In genomic region chr1:150508982-150509381, GRCh38 we compare ENCODE assay signal across 16 cellular contexts. TPM values are rescaled to one million over a fixed set of nuclear protein-coding genes. Genes with fewer than 3 reads are reported as not detected.
DNase-seq lines count a peak whose midpoint lies in the region; TF ChIP-seq lines count a peak whose summit lies in the region.
"Had no signal": no experiment of that assay in that cellular context is flagged by ENCODE, and none has a peak within 500 bp of the region (broad histone marks: within the 10 kb centered on the region; RNA-seq: fewer than 3 reads in every experiment).

No MANE protein-coding gene starts in this region.

- no peak overlapping the region for H3K27ac Mint-ChIP-seq in neural crest cell (ENCODE audit: unreplicated experiment)
- H3K27ac Mint-ChIP-seq in activated T-helper 2 cell treated with anti-CD3 and anti-CD28 coated beads, Interferon-gamma antibody, Interleukin-2, Interleukin-4, amounts not matched to agents 10 μg/mL and 5 μg/mL and 100 μg/mL, durations not matched to agents 14 hours and 24 hours and 36 hours = no peak overlapping the region

- H3K79me2 ChIP-seq in ACC112 (ENCODE audit: control insufficient read depth, insufficient read depth, low read length, unreplicated experiment) = peaks cover 7% of the 10 kb centered on the region

- peaks cover 36% of the 10 kb centered on the region for H3K4me1 Mint-ChIP-seq in neural crest cell
- no peaks in the 10 kb centered on the region for H3K4me1 Mint-ChIP-seq in activated T-helper 2 cell treated with anti-CD3 and anti-CD28 coated beads, Interferon-gamma antibody, Interleukin-2, Interleukin-4, amounts not matched to agents 10 μg/mL and 5 μg/mL and 100 μg/mL, durations not matched to agents 14 hours and 24 hours and 36 hours (ENCODE audit: low read depth)

- intact Hi-C loops in activated T-helper 2 cell treated with anti-CD3 and anti-CD28 coated beads, Interferon-gamma antibody, Interleukin-2, Interleukin-4, amounts not matched to agents 10 μg/mL and 5 μg/mL and 100 μg/mL, durations not matched to agents 14 hours and 24 hours and 36 hours (cut with micrococcal nuclease) = no loop called here

- peak; percentile 17 to 44 for DNase-seq in Kasumi-1 (lab: John Stamatoyannopoulos, UW)
- peak; percentile 18 for DNase-seq in fibroblast of peridontal ligament (ENCODE audit: extremely low read depth)
- DNase-seq in neural crest cell (ENCODE audit: low read depth, low spot score) = no peak
- DNase-seq in activated T-helper 2 cell treated with anti-CD3 and anti-CD28 coated beads, Interferon-gamma antibody, Interleukin-2, Interleukin-4, amounts not matched to agents 10 μg/mL and 5 μg/mL and 100 μg/mL, durations not matched to agents 14 hours and 24 hours and 36 hours (ENCODE audit: low spot score) = no peak
- DNase-seq in effector CD8-positive, alpha-beta T cell (lab: John Stamatoyannopoulos, UW) = no peak
- no peak for DNase-seq in NCI-H1092 treated with DMSO at 0.1 percent for 48 hours (lab: John Stamatoyannopoulos, UW)
- DNase-seq in NCI-H446 treated with DMSO at 0.1 percent for 48 hours (lab: John Stamatoyannopoulos, UW) = no peak
- DNase-seq: activated T-cell treated with anti-CD3 and anti-CD28 coated beads, Interleukin-2, amount 50 U/mL, for 1 hour; AML-193; DND-41; head of caudate nucleus; MM.1S; NCI-H2171; tibial artery had no signal

- H3K27me3 ChIP-seq in ACC112 (ENCODE audit: insufficient read depth, low read length) = no peaks in the 10 kb centered on the region
- H3K27me3 ChIP-seq: tibial artery had no signal

- peak overlapping the region; percentile 23 for H3K4me3 Mint-ChIP-seq in neural crest cell
- no peak overlapping the region for H3K4me3 Mint-ChIP-seq in activated T-helper 2 cell treated with anti-CD3 and anti-CD28 coated beads, Interferon-gamma antibody, Interleukin-2, Interleukin-4, amounts not matched to agents 10 μg/mL and 5 μg/mL and 100 μg/mL, durations not matched to agents 14 hours and 24 hours and 36 hours (ENCODE audit: low read depth)

- no peak for TF ChIP-seq CTCF in neural crest cell (conservative IDR thresholded peaks at IDR 0.05)

- no peaks in the 10 kb centered on the region for H3K9me3 Mint-ChIP-seq in neural crest cell
- no peaks in the 10 kb centered on the region for H3K9me3 Mint-ChIP-seq in activated T-helper 2 cell treated with anti-CD3 and anti-CD28 coated beads, Interferon-gamma antibody, Interleukin-2, Interleukin-4, amounts not matched to agents 10 μg/mL and 5 μg/mL and 100 μg/mL, durations not matched to agents 14 hours and 24 hours and 36 hours

- H3K27ac ChIP-seq in ACC112 (ENCODE audit: low read depth, low read length) = no peak overlapping the region

- H2AFZ ChIP-seq in ACC112 (ENCODE audit: low read length, unreplicated experiment) = no peak overlapping the region

- H3K36me3 Mint-ChIP-seq in neural crest cell (ENCODE audit: low read depth) = peaks cover 15% of the 10 kb centered on the region
- peaks cover 38% of the 10 kb centered on the region for H3K36me3 Mint-ChIP-seq in activated T-helper 2 cell treated with anti-CD3 and anti-CD28 coated beads, Interferon-gamma antibody, Interleukin-2, Interleukin-4, amounts not matched to agents 10 μg/mL and 5 μg/mL and 100 μg/mL, durations not matched to agents 14 hours and 24 hours and 36 hours (ENCODE audit: low read depth)

- H3K27me3 Mint-ChIP-seq in neural crest cell (ENCODE audit: low read depth) = no peaks in the 10 kb centered on the region
- H3K27me3 Mint-ChIP-seq in activated T-helper 2 cell treated with anti-CD3 and anti-CD28 coated beads, Interferon-gamma antibody, Interleukin-2, Interleukin-4, amounts not matched to agents 10 μg/mL and 5 μg/mL and 100 μg/mL, durations not matched to agents 14 hours and 24 hours and 36 hours (ENCODE audit: low read depth) = no peaks in the 10 kb centered on the region

- H3K4me1 ChIP-seq in ACC112 (ENCODE audit: control insufficient read depth, insufficient read depth, low read length, unreplicated experiment) = peaks cover 26% of the 10 kb centered on the region

- H3K4me3 ChIP-seq in ACC112 (ENCODE audit: low read depth, low read length) = peak overlapping the region; percentile 76

- H3K36me3 ChIP-seq in ACC112 (ENCODE audit: insufficient read depth, low read length) = no peaks in the 10 kb centered on the region; the same call in 1 of the 2 replicates

RNA-seq across cellular contexts. Expression of gene ECM1, which starts 1.1 kb away (rescaled TPM):
- total RNA-seq in neural crest cell = 5.3 and 5.5 TPM in 2 replicates
- total RNA-seq in activated T-helper 2 cell treated with anti-CD3 and anti-CD28 coated beads, Interferon-gamma antibody, Interleukin-2, Interleukin-4, amounts not matched to agents 10 μg/mL and 5 μg/mL and 100 μg/mL, durations not matched to agents 14 hours and 24 hours and 36 hours = 1.6 and 1.8 TPM in 2 replicates

RNA-seq across cellular contexts. Expression of gene FALEC, which starts 6.6 kb away (rescaled TPM):
- total RNA-seq in neural crest cell = 1.2 and 1.3 TPM in 2 replicates
- 0.37 and 1.9 TPM in 2 replicates for total RNA-seq in activated T-helper 2 cell treated with anti-CD3 and anti-CD28 coated beads, Interferon-gamma antibody, Interleukin-2, Interleukin-4, amounts not matched to agents 10 μg/mL and 5 μg/mL and 100 μg/mL, durations not matched to agents 14 hours and 24 hours and 36 hours
- total RNA-seq: H4 had no signal

RNA-seq across cellular contexts. Expression of gene TARS2, which starts 21.8 kb away (rescaled TPM):
- 30.0 and 31.1 TPM in 2 replicates for total RNA-seq in neural crest cell
- total RNA-seq in activated T-helper 2 cell treated with anti-CD3 and anti-CD28 coated beads, Interferon-gamma antibody, Interleukin-2, Interleukin-4, amounts not matched to agents 10 μg/mL and 5 μg/mL and 100 μg/mL, durations not matched to agents 14 hours and 24 hours and 36 hours = 66.2 and 69.8 TPM in 2 replicates

RNA-seq across cellular contexts. Expression of gene ADAMTSL4, which starts 40.2 kb away (rescaled TPM):
- total RNA-seq in neural crest cell = 0.32 and 0.44 TPM in 2 replicates
- total RNA-seq in activated T-helper 2 cell treated with anti-CD3 and anti-CD28 coated beads, Interferon-gamma antibody, Interleukin-2, Interleukin-4, amounts not matched to agents 10 μg/mL and 5 μg/mL and 100 μg/mL, durations not matched to agents 14 hours and 24 hours and 36 hours = 2.7 and 2.9 TPM in 2 replicates

Comparison
In these comparisons a context has a peak if more than half of its experiments do, and no peak if none do; other contexts are left out.
1. DNase-seq: peak in Kasumi-1 (2 of 2) and fibroblast of peridontal ligament (single experiment); none in neural crest cell (single experiment), activated T-helper 2 cell treated with anti-CD3 and anti-CD28 coated beads, Interferon-gamma antibody, Interleukin-2, Interleukin-4, amounts not matched to agents 10 μg/mL and 5 μg/mL and 100 μg/mL, durations not matched to agents 14 hours and 24 hours and 36 hours (single experiment), effector CD8-positive, alpha-beta T cell (single experiment), NCI-H1092 treated with DMSO at 0.1 percent for 48 hours (single experiment) and NCI-H446 treated with DMSO at 0.1 percent for 48 hours (single experiment).